31 cellular contexts compared by ENCODE assay signal in the genomic region with DNA sequence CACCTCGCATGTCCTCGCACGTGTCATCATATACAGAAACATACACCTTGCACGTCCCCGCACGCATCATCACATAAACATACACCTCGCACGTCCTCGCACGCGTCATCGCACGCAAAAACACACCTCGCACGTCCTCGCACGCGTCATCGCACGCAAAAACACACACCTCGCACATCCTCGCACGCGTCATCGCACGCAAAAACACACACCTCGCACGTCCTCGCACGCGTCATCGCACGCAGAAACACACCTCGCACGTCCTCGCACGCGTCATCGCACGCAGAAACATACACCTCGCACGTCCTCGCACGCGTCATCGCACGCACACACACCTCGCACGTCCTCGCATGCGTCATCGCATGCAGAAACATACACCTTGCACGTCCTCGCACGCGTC. TPM values are rescaled to one million over a fixed set of nuclear protein-coding genes. Genes with fewer than 3 reads are reported as not detected.
"Had no signal": no experiment of that assay in that cellular context is flagged by ENCODE, and none has a peak within 500 bp of the region (broad histone marks: within the 10 kb centered on the region; RNA-seq: fewer than 3 reads in every experiment).

No MANE protein-coding gene starts in this region.

- H3K4me1 ChIP-seq: colonic mucosa, left lung, prostate gland, transverse colon had no signal

- H3K79me2 ChIP-seq: hepatocyte, parathyroid adenoma had no signal

- H3K36me3 ChIP-seq: colonic mucosa, left lung, prostate gland, suprapubic skin, transverse colon had no signal

- H3K27me3 Mint-ChIP-seq: dendritic cell treated with granulocyte-macrophage colony-stimulating factor and Interleukin-4, amounts not matched to agents 40 ng/mL and 50 ng/mL, for 4 days; stimulated activated naive CD8-positive, alpha-beta T cell treated with anti-CD3 and anti-CD28 coated beads, Interleukin-15, amount 100 ng/mL, for 72 hours had no signal

- ATAC-seq: heart left ventricle; left cardiac atrium; left lung; mucosa of descending colon; natural killer cell treated with Interleukin-12 subunit alpha and Interleukin-12 subunit beta and Interleukin-15 and Interleukin-18, amount 100 ng/mL, for 72 hours; sciatic nerve; stimulated activated naive CD8-positive, alpha-beta T cell treated with anti-CD3 and anti-CD28 coated beads, Interleukin-15, amount 100 ng/mL, for 72 hours had no signal

- H3K27ac Mint-ChIP-seq: dendritic cell treated with granulocyte-macrophage colony-stimulating factor and Interleukin-4, amounts not matched to agents 40 ng/mL and 50 ng/mL, for 4 days; endodermal cell; mesothelial cell of epicardium; natural killer cell treated with Interleukin-12 subunit alpha and Interleukin-12 subunit beta and Interleukin-15 and Interleukin-18, amount 100 ng/mL, for 72 hours; stimulated activated naive CD8-positive, alpha-beta T cell treated with anti-CD3 and anti-CD28 coated beads, Interleukin-15, amount 100 ng/mL, for 72 hours had no signal

- H2AFZ ChIP-seq: hepatocyte, parathyroid adenoma had no signal

- H3K9me3 Mint-ChIP-seq: stimulated activated naive CD8-positive, alpha-beta T cell treated with anti-CD3 and anti-CD28 coated beads, Interleukin-15, amount 100 ng/mL, for 72 hours had no signal

- H3K4me3 Mint-ChIP-seq: dendritic cell treated with granulocyte-macrophage colony-stimulating factor and Interleukin-4, amounts not matched to agents 40 ng/mL and 50 ng/mL, for 4 days; endodermal cell; mesothelial cell of epicardium; naive B cell; natural killer cell treated with Interleukin-12 subunit alpha and Interleukin-12 subunit beta and Interleukin-15 and Interleukin-18, amount 100 ng/mL, for 72 hours; neural crest cell; stimulated activated naive CD8-positive, alpha-beta T cell treated with anti-CD3 and anti-CD28 coated beads, Interleukin-15, amount 100 ng/mL, for 72 hours had no signal

- H3K9me3 ChIP-seq: colonic mucosa, esophagus squamous epithelium, heart left ventricle, left lung, mucosa of descending colon, prostate gland, right atrium auricular region, suprapubic skin, transverse colon had no signal

- H3K4me2 ChIP-seq: hepatocyte, smooth muscle cell had no signal

- FAIRE-seq: endothelial cell of umbilical vein had no signal

- H3K4me1 Mint-ChIP-seq: naive B cell had no signal

- DNase-seq: colonic mucosa; effector CD8-positive, alpha-beta T cell; endodermal cell; esophagus squamous epithelium; foreskin melanocyte; left cardiac atrium; mesenchymal stem cell; naive B cell; stimulated activated CD4-positive, alpha-beta T cell treated with anti-CD3 and anti-CD28 coated beads, Interleukin-12 subunit alpha, Interleukin-12 subunit beta, amount 100 ng/mL, for 4 hours; stimulated activated CD4-positive, alpha-beta T cell treated with anti-CD3 and anti-CD28 coated beads, Interleukin-1b, Interleukin-23, amount 100 ng/mL, for 48 hours; stimulated activated CD4-positive, alpha-beta T cell treated with anti-CD3 and anti-CD28 coated beads, Interleukin-4, amount 100 ng/mL, for 1 hour; stimulated activated CD8-positive, alpha-beta memory T cell treated with anti-CD3 and anti-CD28 coated beads, Interleukin-4, amount 100 ng/mL, for 48 hours; stimulated activated naive CD4-positive, alpha-beta T cell; stimulated activated naive CD8-positive, alpha-beta T cell treated with anti-CD3 and anti-CD28 coated beads, Interleukin-15, amount 100 ng/mL, for 72 hours; transverse colon had no signal

- H3K27me3 ChIP-seq: colonic mucosa, esophagus squamous epithelium, heart left ventricle, hepatocyte, left lung, right atrium auricular region, suprapubic skin, transverse colon had no signal

- H3K9ac ChIP-seq: parathyroid adenoma had no signal

- H3K36me3 Mint-ChIP-seq: mesothelial cell of epicardium; naive B cell; natural killer cell treated with Interleukin-12 subunit alpha and Interleukin-12 subunit beta and Interleukin-15 and Interleukin-18, amount 100 ng/mL, for 72 hours had no signal

- H3K4me3 ChIP-seq: colonic mucosa, esophagus squamous epithelium, heart left ventricle, hepatocyte, left lung, mucosa of descending colon, prostate gland, right atrium auricular region, smooth muscle cell, suprapubic skin, transverse colon had no signal

- H3K27ac ChIP-seq: colonic mucosa, esophagus squamous epithelium, heart left ventricle, hepatocyte, left lung, parathyroid adenoma, prostate gland, right atrium auricular region, suprapubic skin, transverse colon had no signal

RNA-seq across cellular contexts. Expression of a gene that starts 16.7 kb away (rescaled TPM):
- total RNA-seq: lung microvascular endothelial cell had no signal
